In the genomic region with DNA sequence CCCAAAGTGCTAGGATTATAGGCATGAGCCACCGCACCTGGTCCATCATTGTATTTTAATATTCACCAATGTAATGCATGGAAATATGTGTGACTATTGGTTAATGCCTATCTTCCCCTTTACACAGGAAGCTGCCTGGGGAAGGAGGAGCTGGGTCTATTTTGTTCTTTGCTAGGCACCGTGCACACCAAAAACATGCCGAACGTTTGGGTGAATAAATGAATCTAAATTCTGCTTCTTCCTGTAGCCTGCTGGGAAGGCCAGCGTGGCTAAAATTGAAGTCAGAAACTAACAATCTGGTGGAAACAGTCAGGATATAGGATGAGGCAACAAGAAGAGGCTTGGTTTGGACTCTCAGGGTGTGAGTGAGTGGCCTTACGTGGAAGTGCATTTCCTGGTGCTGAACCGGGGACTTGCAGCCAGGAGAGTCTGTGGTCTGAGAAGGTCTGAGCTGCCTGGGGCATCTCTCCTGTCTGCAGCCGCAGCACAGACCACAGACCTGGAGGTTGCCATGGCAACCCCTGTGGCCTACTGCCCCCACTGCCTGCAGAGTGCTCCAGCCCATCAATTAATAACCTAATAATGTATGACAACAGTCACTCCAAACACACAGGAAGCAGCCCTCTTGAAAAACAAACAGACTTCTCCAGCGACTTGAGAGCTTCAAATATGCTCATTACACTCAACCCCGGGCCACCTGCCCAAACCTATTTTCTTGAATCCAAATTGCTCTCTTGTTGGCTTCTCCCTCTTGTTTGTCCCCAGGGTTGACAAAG, we compare ENCODE assay signal across 8 cellular contexts. TPM values are rescaled to one million over a fixed set of nuclear protein-coding genes. Genes with fewer than 3 reads are reported as not detected.
A peak's percentile ranks its signal among the peaks of the same experiment; 100 is the strongest.
DNase-seq lines count a peak whose midpoint lies in the region; ATAC-seq and TF ChIP-seq lines count a peak whose summit lies in the region.

No MANE protein-coding gene starts in this region.

- H3K27me3 Mint-ChIP-seq in activated B cell treated with CpG ODN at 0.5 μM for 24 hours: no peaks in the 10 kb centered on the region

- ATAC-seq in GM19023 (IDR thresholded peaks at IDR 0.05; ENCODE audit: unreplicated experiment) (peak; percentile 89), HG03060 (IDR thresholded peaks at IDR 0.05; ENCODE audit: low read depth, unreplicated experiment) (peak; percentile 86), activated B cell treated with CpG ODN at 0.5 μM for 24 hours (ENCODE audit: low read depth) (peak; percentile 64)

- intact Hi-C loops in activated B cell treated with CpG ODN at 0.5 μM for 24 hours (cut with micrococcal nuclease): loop anchor here (5.0 kb wide), 1 partner anchor 33 kb away; no protein-coding TSS in a partner anchor

- peaks cover 45% of the 10 kb centered on the region for H3K4me1 Mint-ChIP-seq in activated B cell treated with CpG ODN at 0.5 μM for 24 hours

- POLR2A ChIA-PET in activated B cell treated with CpG ODN at 0.5 μM for 24 hours (lab: Charles Lee): interaction anchor here (0.7 to 2.0 kb wide), 4 partner anchors 12 to 124 kb away, joined by 3 to 14 read pairs (median 6); no protein-coding TSS in a partner anchor

- H3K27ac Mint-ChIP-seq in activated B cell treated with CpG ODN at 0.5 μM for 24 hours: peak overlapping the region; percentile 90

- TF ChIP-seq CTCF in activated B cell treated with CpG ODN at 0.5 μM for 24 hours (IDR thresholded peaks at IDR 0.05): no peak

- peaks cover 2% of the 10 kb centered on the region for H3K9me3 Mint-ChIP-seq in activated B cell treated with CpG ODN at 0.5 μM for 24 hours

- CTCF ChIA-PET in activated B cell treated with CpG ODN at 0.5 μM for 24 hours (lab: Charles Lee): interaction anchor here (1.2 kb wide), 1 partner anchor 21 kb away, joined by 4 read pairs; no protein-coding TSS in a partner anchor

- no peaks in the 10 kb centered on the region for H3K36me3 Mint-ChIP-seq in activated B cell treated with CpG ODN at 0.5 μM for 24 hours (ENCODE audit: low read depth)

- peak overlapping the region; percentile 62 for H3K4me3 Mint-ChIP-seq in activated B cell treated with CpG ODN at 0.5 μM for 24 hours

- DNase-seq in DMS79 treated with DMSO at 0.1 percent for 48 hours (lab: John Stamatoyannopoulos, UW) (peak; percentile 100), NCI-H2081 (lab: John Stamatoyannopoulos, UW) (peak; percentile 32 to 83), activated B cell treated with CpG ODN at 0.5 μM for 24 hours (no peak), left kidney (ENCODE audit: low read depth, low spot score) (peak; percentile 93), AG08395 (ENCODE audit: low spot score) (no peak), NCI-H526 (lab: John Stamatoyannopoulos, UW) (no peak)

RNA-seq across cellular contexts. Expression of a gene that starts 5.5 kb away (rescaled TPM):
- total RNA-seq in activated B cell treated with CpG ODN at 0.5 μM for 24 hours: 1.4 and 1.8 TPM in 2 replicates

Comparison
In these comparisons a context has a peak if more than half of its experiments do, and no peak if none do; other contexts are left out.
1. DNase-seq: peak in DMS79 treated with DMSO at 0.1 percent for 48 hours (single experiment), NCI-H2081 (2 of 2) and left kidney (single experiment); none in activated B cell treated with CpG ODN at 0.5 μM for 24 hours (single experiment), AG08395 (single experiment) and NCI-H526 (0 of 2).
2. Peak in every context shown above with its lines, with median percentiles within 50 percentile points of each other: ATAC-seq.